ENCODE assay signal across 8 cellular contexts in genomic region chr15:85707519-85708338, GRCh38.
A peak's percentile ranks its signal among the peaks of the same experiment; 100 is the strongest.
DNase-seq lines count a peak whose midpoint lies in the region; ATAC-seq, FAIRE-seq and TF ChIP-seq lines count a peak whose summit lies in the region.

No MANE protein-coding gene starts in this region.

- TF ChIP-seq EP300 in ovary (IDR thresholded peaks at IDR 0.05), result no peak

- no peaks in the 10 kb centered on the region for H3K27me3 Mint-ChIP-seq in Caco-2 (ENCODE audit: insufficient read depth, unreplicated experiment)

- no peak overlapping the region for H2AFZ ChIP-seq in PC-9

- no peak overlapping the region for H3K4me2 ChIP-seq in PC-9

- H3K4me1 Mint-ChIP-seq in Caco-2 (ENCODE audit: low read depth, unreplicated experiment), result peaks cover 35% of the 10 kb centered on the region

- no peak for TF ChIP-seq POLR2A in ovary (IDR thresholded peaks at IDR 0.05)

- no peaks in the 10 kb centered on the region for H3K9me2 ChIP-seq in PC-9 (ENCODE audit: insufficient read depth)

- POLR2A ChIA-PET in Caco-2 (lab: Charles Lee), result no interaction called here
- POLR2A ChIA-PET in PC-9 (lab: Charles Lee; ENCODE audit: unreplicated experiment), result interaction anchor here (0.7 kb wide), 1 partner anchor 92 kb away, joined by 6 read pairs; no protein-coding TSS in a partner anchor

- no peak for FAIRE-seq in frontal cortex (lab: Jason Lieb, UNC)

- H3K9me3 ChIP-seq in Caco-2 (no peaks in the 10 kb centered on the region), ovary (no peaks in the 10 kb centered on the region), PC-9 (ENCODE audit: insufficient read depth, low read depth) (no peaks in the 10 kb centered on the region)

- peaks cover 6% of the 10 kb centered on the region; the same call in 1 of the 2 replicates for H3F3A ChIP-seq in PC-9 (ENCODE audit: insufficient read depth, low read depth)

- H4K20me1 ChIP-seq in PC-9 (ENCODE audit: insufficient read depth), result no peaks in the 10 kb centered on the region

- H3K79me2 ChIP-seq in PC-9 (ENCODE audit: low read depth), result no peaks in the 10 kb centered on the region

- H3K4me3 Mint-ChIP-seq in Caco-2 (ENCODE audit: unreplicated experiment), result peak overlapping the region; percentile 66

- TF ChIP-seq CTCF in Caco-2 (IDR thresholded peaks at IDR 0.05; ENCODE audit: insufficient read depth in 1 of 2, low read depth in 1 of 2, low read length in 1 of 2, severe bottlenecking in 1 of 2, unreplicated experiment in 1 of 2) (no peak), ovary (IDR thresholded peaks at IDR 0.05) (no peak), PC-9 (conservative IDR thresholded peaks at IDR 0.05) (no peak)

- peaks cover 46% of the 10 kb centered on the region for H3K36me3 Mint-ChIP-seq in Caco-2 (ENCODE audit: insufficient read depth, unreplicated experiment)

- H3K27ac ChIP-seq in ovary (peak overlapping the region; percentile 82 to 92), PC-9 (no peak overlapping the region)

- CTCF ChIA-PET in Caco-2 (lab: Charles Lee) (interaction anchor here (0.7 kb wide), 1 partner anchor 99 kb away, joined by 3 read pairs; no protein-coding TSS in a partner anchor), PC-9 (lab: Charles Lee) (no interaction called here)

- no peaks in the 10 kb centered on the region for H3K9me3 Mint-ChIP-seq in Caco-2 (ENCODE audit: unreplicated experiment)

- peak overlapping the region; percentile 77 for H3K27ac Mint-ChIP-seq in Caco-2 (ENCODE audit: unreplicated experiment)

- DNase-seq in Caco-2 (peak; percentile 65 to 71), RPMI7951 (ENCODE audit: low read depth) (peak; percentile 53), fibroblast of gingiva (ENCODE audit: low read depth) (peak; percentile 51), ovary (no peak), frontal cortex (ENCODE audit: low spot score in 2 of 2) (no peak), AML-193 (lab: John Stamatoyannopoulos, UW) (no peak), PC-9 (no peak)

- H3K36me3 ChIP-seq in Caco-2 (ENCODE audit: control insufficient read depth, insufficient read depth, low read length) (peaks cover 1% of the 10 kb centered on the region; the same call in 1 of the 2 replicates), ovary (no peaks in the 10 kb centered on the region), PC-9 (ENCODE audit: low read depth) (peaks cover 6% of the 10 kb centered on the region; the same call in 1 of the 2 replicates)

- H3K27me3 ChIP-seq in Caco-2 (replicated peaks; ENCODE audit: control insufficient read depth, insufficient read depth, low read length), result no peaks in the 10 kb centered on the region
- H3K27me3 ChIP-seq in ovary, result no peaks in the 10 kb centered on the region
- H3K27me3 ChIP-seq in PC-9 (ENCODE audit: insufficient read depth, low read depth), result no peaks in the 10 kb centered on the region

- peaks cover 32% of the 10 kb centered on the region for H3K4me1 ChIP-seq in Caco-2
- H3K4me1 ChIP-seq in ovary (ENCODE audit: insufficient read depth), result peaks cover 20% of the 10 kb centered on the region
- no peaks in the 10 kb centered on the region for H3K4me1 ChIP-seq in PC-9 (replicated peaks; ENCODE audit: insufficient read depth)

- WGBS in ovary, 3 donors, result 21 to 29% (median 28%) methylated on average over 8 of the region's 8 CpGs

- intact Hi-C loops in Caco-2 (cut with micrococcal nuclease; ENCODE audit: unreplicated experiment), result loop anchor here (1.0 to 5.0 kb wide), 4 partner anchors 23 to 220 kb away; no protein-coding TSS in a partner anchor
- intact Hi-C loops in ovary (cut with DNase I), result loop anchor here in 1 of 4 donors (10.0 kb wide), 1 partner anchor 83 kb away; no protein-coding TSS in a partner anchor
- intact Hi-C loops in PC-9 (cut with micrococcal nuclease; ENCODE audit: unreplicated experiment), result no loop called here

- H3K4me3 ChIP-seq in Caco-2 (ENCODE audit: low read depth, low read length) (no peak overlapping the region), ovary (no peak overlapping the region), PC-9 (no peak overlapping the region)

- peak; percentile 15 for ATAC-seq in GM21619 (IDR thresholded peaks at IDR 0.05; ENCODE audit: unreplicated experiment)

- no TSS peak for BruUV-seq in Caco-2 (replicated peaks; lab: Mats Ljungman, UMichigan)
- BruUV-seq in PC-9 (replicated peaks; lab: Mats Ljungman, UMichigan), result no TSS peak

Comparison
In these comparisons a context has a peak if more than half of its experiments do, and no peak if none do; other contexts are left out.
1. DNase-seq: peak in Caco-2 (2 of 2), RPMI7951 (single experiment) and fibroblast of gingiva (single experiment); none in ovary (0 of 5), frontal cortex (0 of 2), AML-193 (0 of 2) and PC-9 (0 of 2).